ENCODE assay signal across 8 cellular contexts in genomic region chr19:50147462-50148423, GRCh38. TPM values are rescaled to one million over a fixed set of nuclear protein-coding genes. Genes with fewer than 3 reads are reported as not detected.
DNase-seq lines count a peak whose midpoint lies in the region; ATAC-seq and TF ChIP-seq lines count a peak whose summit lies in the region.

No MANE protein-coding gene starts in this region.

- H3K9ac ChIP-seq in SK-N-SH, result no peak overlapping the region

- peak; percentile 37 for TF ChIP-seq RAD21 in SK-N-SH (IDR thresholded peaks at IDR 0.05; ENCODE audit: low read length)

- H3K4me2 ChIP-seq in SK-N-SH, result peak overlapping the region; percentile 78

- no peaks in the 10 kb centered on the region for H3F3A ChIP-seq in SK-N-SH (replicated peaks; ENCODE audit: insufficient read depth)

- no peak for ATAC-seq in GM21390 (IDR thresholded peaks at IDR 0.05; ENCODE audit: unreplicated experiment)

- POLR2A ChIA-PET in SK-N-SH (lab: Yijun Ruan, JAX), result no interaction called here

- H2AFZ ChIP-seq in SK-N-SH (ENCODE audit: low read depth), result peak overlapping the region; percentile 87

- CTCF ChIA-PET in SK-N-SH (lab: Yijun Ruan, JAX), result interaction anchor here (0.7 to 2.0 kb wide), 5 partner anchors 12 to 125 kb away, joined by 3 to 5 read pairs (median 3); no protein-coding TSS in a partner anchor

- H3K9me2 ChIP-seq in SK-N-SH, result no peaks in the 10 kb centered on the region

- H4K20me1 ChIP-seq in SK-N-SH (ENCODE audit: insufficient read depth), result no peaks in the 10 kb centered on the region

- H3K4me3 ChIP-seq in SK-N-SH (ENCODE audit: low read depth in 2 of 2, low read length in 1 of 2), result peak overlapping the region; percentile 48 to 64

- H3K9me3 ChIP-seq in SK-N-SH, result 0 out of 2 replicates have a peak, but pooled peaks cover 7% of the 10 kb centered on the region

- 1% methylated on average over 23 of the region's 52 CpGs for WGBS in SK-N-SH (ENCODE audit: low lambda C conversion rate)

- TF ChIP-seq EP300 in SK-N-SH (IDR thresholded peaks at IDR 0.05; ENCODE audit: borderline replicate concordance in 1 of 2, low read depth in 1 of 2, low read length in 1 of 2), result no peak

- H3K79me2 ChIP-seq in SK-N-SH (ENCODE audit: insufficient read depth), result no peaks in the 10 kb centered on the region

- no peak overlapping the region for H3K27ac ChIP-seq in SK-N-SH (ENCODE audit: low read depth in 2 of 2, low read length in 1 of 2)

- DNase-seq in ELF-1 (ENCODE audit: low read depth, low spot score), result peak; percentile 94
- peak; percentile 95 for DNase-seq in LoVo (ENCODE audit: low spot score)
- DNase-seq in SK-N-SH, result peak; percentile 80
- DNase-seq in activated naive CD4-positive, alpha-beta T cell treated with anti-CD3 and anti-CD28 coated beads, Interleukin-2, amount 50 U/mL, for 16 hours, result peak; percentile 75
- peak; percentile 50 for DNase-seq in germinal center (ENCODE audit: low spot score)
- DNase-seq in nucleus accumbens (lab: John Stamatoyannopoulos, UW), result peak; percentile 61 to 96 (median 90)
- DNase-seq in stromal cell of bone marrow (ENCODE audit: low read depth), result peak; percentile 53

- TF ChIP-seq CTCF in SK-N-SH (IDR thresholded peaks at IDR 0.05), result peak; percentile 44

- no peaks in the 10 kb centered on the region for H3K4me1 ChIP-seq in SK-N-SH (ENCODE audit: control insufficient read depth in 1 of 2, insufficient read depth in 2 of 2, low read depth in 1 of 2, low read length in 1 of 2)

- H3K27me3 ChIP-seq in SK-N-SH (ENCODE audit: insufficient read depth), result peaks cover 13% of the 10 kb centered on the region; the same call in 1 of the 2 replicates

- H3K36me3 ChIP-seq in SK-N-SH (replicated peaks in 1 of 2; ENCODE audit: control insufficient read depth in 1 of 2, insufficient read depth in 2 of 2, low read length in 1 of 2), result no peaks in the 10 kb centered on the region

TF ChIP-seq in SK-N-SH, 30 proteins besides CTCF, POLR2A, EP300 and RAD21:
- TF ChIP-seq TCF12 (IDR thresholded peaks at IDR 0.05), result no peak
- no peak for TF ChIP-seq POLR2AphosphoS5 (IDR thresholded peaks at IDR 0.05; ENCODE audit: low read depth, low read length)
- no peak for TF ChIP-seq FOSL2 (IDR thresholded peaks at IDR 0.05; ENCODE audit: borderline replicate concordance, low read depth)
- TF ChIP-seq GATA2 (CRISPR knock-in tag; IDR thresholded peaks at IDR 0.05), result no peak
- no peak for TF ChIP-seq SIN3A (IDR thresholded peaks at IDR 0.05; ENCODE audit: borderline replicate concordance, low read depth, low read length)
- TF ChIP-seq ZBTB33 (IDR thresholded peaks at IDR 0.05; ENCODE audit: borderline replicate concordance, low read depth), result no peak
- no peak for TF ChIP-seq GABPA (IDR thresholded peaks at IDR 0.05; ENCODE audit: low read depth)
- no peak for TF ChIP-seq PBX3 (IDR thresholded peaks at IDR 0.05)
- no peak for TF ChIP-seq JUND (IDR thresholded peaks at IDR 0.05)
- no peak for TF ChIP-seq USF1 (IDR thresholded peaks at IDR 0.05; ENCODE audit: borderline replicate concordance, low read depth)
- no peak for TF ChIP-seq RXRA (IDR thresholded peaks at IDR 0.05; ENCODE audit: borderline replicate concordance, low read depth)
- TF ChIP-seq MXI1 (IDR thresholded peaks at IDR 0.05; ENCODE audit: low read depth, low read length), result no peak
- TF ChIP-seq NFIC (IDR thresholded peaks at IDR 0.05; ENCODE audit: borderline replicate concordance), result no peak
- TF ChIP-seq SMC3 (IDR thresholded peaks at IDR 0.05; ENCODE audit: low read depth, low read length), result no peak
- TF ChIP-seq USF2 (IDR thresholded peaks at IDR 0.05; ENCODE audit: borderline replicate concordance, low read depth, low read length), result no peak

RNA-seq across cellular contexts. Expression of gene IZUMO2, which starts 15.3 kb away (rescaled TPM):
- polyA plus RNA-seq in SK-N-SH (2012; rRNA removed), result not detected in 2 replicates
- polyA plus RNA-seq in SK-N-SH (2012; cell fraction: cytosol; rRNA removed), result not detected in 2 replicates
- not detected in 2 replicates for polyA plus RNA-seq in SK-N-SH (2012; cell fraction: nucleus; rRNA removed)

RNA-seq across cellular contexts. Expression of gene MYH14, which starts 55.7 kb away (rescaled TPM):
- polyA plus RNA-seq in SK-N-SH (2012; rRNA removed), result 0.02 TPM in 1 of 2 replicates, not detected in the other
- polyA plus RNA-seq in SK-N-SH (2012; cell fraction: cytosol; rRNA removed), result 0.01 TPM in 1 of 2 replicates, not detected in the other
- 0.01 TPM in 1 of 2 replicates, not detected in the other for polyA plus RNA-seq in SK-N-SH (2012; cell fraction: nucleus; rRNA removed)
